8 cellular contexts compared by ENCODE assay signal in genomic region chr12:26274441-26275312, GRCh38.
A peak's percentile ranks its signal among the peaks of the same experiment; 100 is the strongest.
DNase-seq lines count a peak whose midpoint lies in the region; ATAC-seq and TF ChIP-seq lines count a peak whose summit lies in the region.

No MANE protein-coding gene starts in this region.

- peak overlapping the region; percentile 68 to 90 (median 76) for H3K27ac ChIP-seq in heart left ventricle

- WGBS in heart left ventricle, 4 donors: 41 to 49% (median 45%) methylated on average over 11 to 13 of the region's 13 CpGs

- H3K4me1 ChIP-seq in adipocyte (ENCODE audit: control insufficient read depth, insufficient read depth, low read length): peaks cover 41% of the 10 kb centered on the region
- peaks cover 10 to 67% (median 41%) of the 10 kb centered on the region in 12 donors for H3K4me1 ChIP-seq in heart left ventricle

- H3K4me1 Mint-ChIP-seq in activated naive CD4-positive, alpha-beta T cell treated with anti-CD3 and anti-CD28 coated beads for 36 hours (ENCODE audit: low read depth): peaks cover 8% of the 10 kb centered on the region
- H3K4me1 Mint-ChIP-seq in progenitor cell of endocrine pancreas (ENCODE audit: low read depth): peaks cover 16% of the 10 kb centered on the region

- H3K4me3 Mint-ChIP-seq in activated naive CD4-positive, alpha-beta T cell treated with anti-CD3 and anti-CD28 coated beads for 36 hours: no peak overlapping the region
- no peak overlapping the region for H3K4me3 Mint-ChIP-seq in progenitor cell of endocrine pancreas (ENCODE audit: low read depth)

- CTCF ChIA-PET in activated naive CD4-positive, alpha-beta T cell treated with anti-CD3 and anti-CD28 coated beads for 36 hours (lab: Charles Lee): interaction anchor here (0.9 to 1.5 kb wide), 3 partner anchors 23 to 177 kb away, joined by 3 to 6 read pairs (median 3); no protein-coding TSS in a partner anchor

- H3K4me3 ChIP-seq in adipocyte (ENCODE audit: low read length) (no peak overlapping the region), heart left ventricle (peak overlapping the region in 1 of 12 donors; percentile 7)

- H3K9me3 Mint-ChIP-seq in activated naive CD4-positive, alpha-beta T cell treated with anti-CD3 and anti-CD28 coated beads for 36 hours: no peaks in the 10 kb centered on the region
- H3K9me3 Mint-ChIP-seq in progenitor cell of endocrine pancreas (ENCODE audit: low read depth): no peaks in the 10 kb centered on the region

- intact Hi-C loops in activated naive CD4-positive, alpha-beta T cell treated with anti-CD3 and anti-CD28 coated beads for 36 hours (cut with micrococcal nuclease): loop anchor here (1.0 to 10.0 kb wide), 5 partner anchors 25 to 1548 kb away; no protein-coding TSS in a partner anchor
- intact Hi-C loops in heart left ventricle (cut with DNase I): loop anchor here in 5 of 10 donors (5.0 to 10.0 kb wide), 2 partner anchors 150 to 152 kb away; partner anchors contain the start of gene BHLHE41 (in 3 of the 5)

- H3K27me3 ChIP-seq in adipocyte (replicated peaks; ENCODE audit: control insufficient read depth, insufficient read depth, low read length): no peaks in the 10 kb centered on the region
- H3K27me3 ChIP-seq in heart left ventricle: no peaks in the 10 kb centered on the region

- H3K36me3 Mint-ChIP-seq in activated naive CD4-positive, alpha-beta T cell treated with anti-CD3 and anti-CD28 coated beads for 36 hours (ENCODE audit: low read depth): no peaks in the 10 kb centered on the region
- H3K36me3 Mint-ChIP-seq in progenitor cell of endocrine pancreas (ENCODE audit: insufficient read depth): no peaks in the 10 kb centered on the region

- TF ChIP-seq CTCF in heart left ventricle (IDR thresholded peaks at IDR 0.05) (no peak), progenitor cell of endocrine pancreas (IDR thresholded peaks at IDR 0.05; ENCODE audit: unreplicated experiment) (no peak)

- H3K9me3 ChIP-seq in adipocyte (ENCODE audit: control insufficient read depth, low read length) (no peaks in the 10 kb centered on the region), heart left ventricle (no peaks in the 10 kb centered on the region)

- DNase-seq in activated naive CD4-positive, alpha-beta T cell treated with anti-CD3 and anti-CD28 coated beads for 36 hours: peak; percentile 76
- no peak for DNase-seq in activated naive CD4-positive, alpha-beta T cell treated with anti-CD3 and anti-CD28 coated beads, Interleukin-2, amount 50 U/mL, for 16 hours
- DNase-seq in NCI-H510A (lab: John Stamatoyannopoulos, UW): peak; percentile 13
- peak; percentile 98 for DNase-seq in adipocyte (ENCODE audit: low read depth)
- DNase-seq in heart left ventricle: peak; percentile 79 to 90 (median 85)
- no peak for DNase-seq in progenitor cell of endocrine pancreas (ENCODE audit: low spot score, unreplicated experiment)
- no peak for DNase-seq in NCI-H1092 treated with DMSO at 0.1 percent for 48 hours (lab: John Stamatoyannopoulos, UW)

- H3K36me3 ChIP-seq in adipocyte (ENCODE audit: control insufficient read depth, insufficient read depth, low read length, severe bottlenecking) (no peaks in the 10 kb centered on the region), heart left ventricle (no peaks in the 10 kb centered on the region)

- no peak overlapping the region for H3K27ac Mint-ChIP-seq in activated naive CD4-positive, alpha-beta T cell treated with anti-CD3 and anti-CD28 coated beads for 36 hours
- peak overlapping the region; percentile 39 for H3K27ac Mint-ChIP-seq in progenitor cell of endocrine pancreas

- ATAC-seq in HG02763 (IDR thresholded peaks at IDR 0.05; ENCODE audit: unreplicated experiment) (peak; percentile 92), heart left ventricle (peak; percentile 88 to 99 (median 97))

- no peaks in the 10 kb centered on the region for H3K27me3 Mint-ChIP-seq in activated naive CD4-positive, alpha-beta T cell treated with anti-CD3 and anti-CD28 coated beads for 36 hours (ENCODE audit: low read depth)
- peaks cover 10% of the 10 kb centered on the region for H3K27me3 Mint-ChIP-seq in progenitor cell of endocrine pancreas

- H3K9ac ChIP-seq in adipocyte (ENCODE audit: low read length): peak overlapping the region; percentile 42

- TF ChIP-seq POLR2A in heart left ventricle (IDR thresholded peaks at IDR 0.05): no peak

Comparison
In these comparisons a context has a peak if more than half of its experiments do, and no peak if none do; other contexts are left out.
1. DNase-seq: peak in activated naive CD4-positive, alpha-beta T cell treated with anti-CD3 and anti-CD28 coated beads for 36 hours (single experiment), NCI-H510A (single experiment), adipocyte (single experiment) and heart left ventricle (5 of 5); none in activated naive CD4-positive, alpha-beta T cell treated with anti-CD3 and anti-CD28 coated beads, Interleukin-2, amount 50 U/mL, for 16 hours (single experiment), progenitor cell of endocrine pancreas (single experiment) and NCI-H1092 treated with DMSO at 0.1 percent for 48 hours (single experiment).